Comparison of ENCODE assay signal across 26 cellular contexts in the genomic region with DNA sequence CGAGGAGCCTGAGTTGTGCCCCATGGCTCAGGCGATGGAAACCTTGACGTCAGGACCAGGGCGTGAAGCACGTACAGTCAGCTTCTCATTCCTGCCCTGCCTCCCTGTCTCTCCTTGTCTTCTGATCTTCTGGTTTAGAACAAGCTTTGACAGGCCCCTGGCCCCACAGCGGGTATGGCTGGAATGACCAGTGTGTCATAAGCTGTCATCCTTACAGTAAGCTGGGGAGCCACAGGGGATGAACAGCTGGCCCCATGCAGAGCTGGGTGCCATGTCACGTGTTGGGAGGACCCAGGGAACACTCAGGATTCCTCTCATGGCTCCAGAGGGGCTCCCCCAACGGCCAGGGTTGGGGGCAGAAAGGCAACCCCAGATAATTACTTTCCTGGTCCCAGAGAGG.
DNase-seq lines count a peak whose midpoint lies in the region; ATAC-seq and TF ChIP-seq lines count a peak whose summit lies in the region.
"Had no signal": no experiment of that assay in that cellular context is flagged by ENCODE, and none has a peak within 500 bp of the region (broad histone marks: within the 10 kb centered on the region; RNA-seq: fewer than 3 reads in every experiment).

No MANE protein-coding gene starts in this region.

- no peak overlapping the region for H2AFZ ChIP-seq in hepatocyte

- peaks cover 4 to 8% of the 10 kb centered on the region in 2 donors for H3K36me3 Mint-ChIP-seq in CD4-positive, alpha-beta memory T cell
- peaks cover 21% of the 10 kb centered on the region for H3K36me3 Mint-ChIP-seq in WTC11
- H3K36me3 Mint-ChIP-seq in stimulated activated effector memory CD8-positive, alpha-beta T cell treated with anti-CD3 and anti-CD28 coated beads, Interleukin-12 subunit alpha, Interleukin-12 subunit beta, amount 100 ng/mL, for 72 hours, result peaks cover 21% of the 10 kb centered on the region

- H3K9me2 ChIP-seq in hepatocyte (replicated peaks; ENCODE audit: insufficient read depth), result no peaks in the 10 kb centered on the region

- no peak for TF ChIP-seq CTCF in WTC11 (IDR thresholded peaks at IDR 0.05)
- no peak for TF ChIP-seq CTCF in hepatocyte (IDR thresholded peaks at IDR 0.05; ENCODE audit: poor library complexity)

- H3K4me3 ChIP-seq in CD4-positive, alpha-beta memory T cell (ENCODE audit: low read length in 2 of 2), result no peak overlapping the region
- H3K4me3 ChIP-seq in hepatocyte, result no peak overlapping the region
- H3K4me3 ChIP-seq: GM12878, right atrium auricular region, SJCRH30, upper lobe of right lung had no signal

- peaks cover 23% of the 10 kb centered on the region for H3K79me2 ChIP-seq in hepatocyte

- WGBS in hepatocyte (ENCODE audit: low lambda C conversion rate, missing lambda C conversion rate), result 86% methylated on average over 8 of the region's 8 CpGs

- no peak overlapping the region for H3K4me3 Mint-ChIP-seq in CD4-positive, alpha-beta memory T cell
- no peak overlapping the region for H3K4me3 Mint-ChIP-seq in WTC11
- H3K4me3 Mint-ChIP-seq in stimulated activated effector memory CD8-positive, alpha-beta T cell treated with anti-CD3 and anti-CD28 coated beads, Interleukin-12 subunit alpha, Interleukin-12 subunit beta, amount 100 ng/mL, for 72 hours, result no peak overlapping the region
- H3K4me3 Mint-ChIP-seq: activated naive CD4-positive, alpha-beta T cell treated with anti-CD3 and anti-CD28 coated beads, Interleukin-2, amount 10 ng/mL, durations not matched to agents 7 days and 5 days; naive thymus-derived CD8-positive, alpha-beta T cell; stimulated activated naive CD8-positive, alpha-beta T cell treated with anti-CD3 and anti-CD28 coated beads, Interleukin-15, Interleukin-2, amounts not matched to agents 100 ng/mL and 50 ng/mL, for 24 hours; T-cell had no signal

- ATAC-seq in WTC11, result no peak
- no peak for ATAC-seq in stimulated activated effector memory CD8-positive, alpha-beta T cell treated with anti-CD3 and anti-CD28 coated beads, Interleukin-12 subunit alpha, Interleukin-12 subunit beta, amount 100 ng/mL, for 72 hours
- no peak for ATAC-seq in GM18861 (IDR thresholded peaks at IDR 0.05; ENCODE audit: unreplicated experiment)
- ATAC-seq in GM21515 (IDR thresholded peaks at IDR 0.05; ENCODE audit: unreplicated experiment), result no peak
- ATAC-seq: GM12878; naive thymus-derived CD8-positive, alpha-beta T cell; Panc1; T-cell; upper lobe of right lung had no signal

- CTCF ChIA-PET in CD4-positive, alpha-beta memory T cell (lab: Charles Lee; ENCODE audit: partially characterized antibody), result interaction anchor here (0.6 to 6.2 kb wide), 15 partner anchors 9 to 307 kb away, joined by 3 to 112 read pairs (median 7); partner anchors contain the start of gene GAN
- CTCF ChIA-PET in WTC11 (lab: Charles Lee), result interaction anchor here (5.8 kb wide), 1 partner anchor 76 kb away, joined by 51 read pairs; no protein-coding TSS in a partner anchor

- H3K27ac Mint-ChIP-seq in CD4-positive, alpha-beta memory T cell, result peak overlapping the region in 4 of 7 donors; percentile 48 to 64 (median 58)
- H3K27ac Mint-ChIP-seq in WTC11, result peak overlapping the region; percentile 76
- H3K27ac Mint-ChIP-seq in stimulated activated effector memory CD8-positive, alpha-beta T cell treated with anti-CD3 and anti-CD28 coated beads, Interleukin-12 subunit alpha, Interleukin-12 subunit beta, amount 100 ng/mL, for 72 hours, result peak overlapping the region; percentile 57
- H3K27ac Mint-ChIP-seq: T-cell had no signal

- no peaks in the 10 kb centered on the region for H3K9me3 Mint-ChIP-seq in CD4-positive, alpha-beta memory T cell
- H3K9me3 Mint-ChIP-seq in WTC11, result no peaks in the 10 kb centered on the region
- H3K9me3 Mint-ChIP-seq in stimulated activated effector memory CD8-positive, alpha-beta T cell treated with anti-CD3 and anti-CD28 coated beads, Interleukin-12 subunit alpha, Interleukin-12 subunit beta, amount 100 ng/mL, for 72 hours, result no peaks in the 10 kb centered on the region
- H3K9me3 Mint-ChIP-seq: activated naive CD4-positive, alpha-beta T cell treated with anti-CD3 and anti-CD28 coated beads, Interleukin-2, amount 10 ng/mL, durations not matched to agents 7 days and 5 days; naive thymus-derived CD8-positive, alpha-beta T cell; stimulated activated naive CD8-positive, alpha-beta T cell treated with anti-CD3 and anti-CD28 coated beads, Interleukin-15, Interleukin-2, amounts not matched to agents 100 ng/mL and 50 ng/mL, for 24 hours; T-cell had no signal

- H3K4me1 ChIP-seq in CD4-positive, alpha-beta memory T cell (ENCODE audit: insufficient read depth, low read length), result peaks cover 18% of the 10 kb centered on the region
- peaks cover 7% of the 10 kb centered on the region for H3K4me1 ChIP-seq in hepatocyte (ENCODE audit: insufficient read depth)
- H3K4me1 ChIP-seq: BE2C had no signal

- peaks cover 3% of the 10 kb centered on the region for H4K20me1 ChIP-seq in hepatocyte (ENCODE audit: insufficient read depth, poor library complexity, severe bottlenecking)

- peaks cover 14 to 19% (median 14%) of the 10 kb centered on the region in 4 donors for H3K4me1 Mint-ChIP-seq in CD4-positive, alpha-beta memory T cell
- H3K4me1 Mint-ChIP-seq in WTC11, result peaks cover 3% of the 10 kb centered on the region; the same call in 1 of the 2 replicates
- H3K4me1 Mint-ChIP-seq in stimulated activated effector memory CD8-positive, alpha-beta T cell treated with anti-CD3 and anti-CD28 coated beads, Interleukin-12 subunit alpha, Interleukin-12 subunit beta, amount 100 ng/mL, for 72 hours, result peaks cover 23% of the 10 kb centered on the region

- no peak overlapping the region for H3K4me2 ChIP-seq in hepatocyte

- intact Hi-C loops in CD4-positive, alpha-beta memory T cell (cut with micrococcal nuclease), result no loop called here

- no peak for DNase-seq in CD4-positive, alpha-beta memory T cell
- DNase-seq in WTC11 (ENCODE audit: low spot score) (no peak), hepatocyte (ENCODE audit: low spot score) (no peak), HuH-7.5 (ENCODE audit: low spot score) (no peak), HuH-7 (ENCODE audit: low spot score) (no peak)
- no peak for DNase-seq in stimulated activated effector memory CD8-positive, alpha-beta T cell treated with anti-CD3 and anti-CD28 coated beads, Interleukin-12 subunit alpha, Interleukin-12 subunit beta, amount 100 ng/mL, for 72 hours (ENCODE audit: low spot score in 2 of 2)
- DNase-seq: activated CD4-positive, alpha-beta T cell treated with anti-CD3 and anti-CD28 coated beads for 48 hours; activated naive CD4-positive, alpha-beta T cell treated with anti-CD3 and anti-CD28 coated beads, Interleukin-2, amount 10 ng/mL, durations not matched to agents 7 days and 5 days; amniotic stem cell; BE2C; Calu3; cortex of kidney; head of caudate nucleus; Kasumi-1; naive thymus-derived CD8-positive, alpha-beta T cell; NCI-H2171; NCI-H526 treated with DMSO at 0.1 percent for 48 hours; SJCRH30; T-cell; upper lobe of right lung had no signal

- no peaks in the 10 kb centered on the region for H3K36me3 ChIP-seq in CD4-positive, alpha-beta memory T cell (ENCODE audit: insufficient read depth, low read length)
- H3K36me3 ChIP-seq in hepatocyte (replicated peaks; ENCODE audit: insufficient read depth, low read depth), result no peaks in the 10 kb centered on the region
- H3K36me3 ChIP-seq: BE2C, right atrium auricular region, SJCRH30 had no signal

- H3K9me3 ChIP-seq in CD4-positive, alpha-beta memory T cell (ENCODE audit: control insufficient read depth in 1 of 2, low read length in 2 of 2), result no peaks in the 10 kb centered on the region
- no peaks in the 10 kb centered on the region for H3K9me3 ChIP-seq in hepatocyte (ENCODE audit: low read depth)
- H3K9me3 ChIP-seq: BE2C, right atrium auricular region, SJCRH30, upper lobe of right lung had no signal

- no peak overlapping the region for H3K27ac ChIP-seq in CD4-positive, alpha-beta memory T cell (ENCODE audit: low read depth, low read length)
- H3K27ac ChIP-seq in hepatocyte, result peak overlapping the region; percentile 82
- H3K27ac ChIP-seq: right atrium auricular region, SJCRH30, upper lobe of right lung had no signal

- H3K27me3 ChIP-seq in CD4-positive, alpha-beta memory T cell (ENCODE audit: insufficient read depth, low read length), result no peaks in the 10 kb centered on the region
- H3K27me3 ChIP-seq in hepatocyte, result no peaks in the 10 kb centered on the region
- H3K27me3 ChIP-seq: BE2C, right atrium auricular region, SJCRH30, upper lobe of right lung had no signal

- H3K27me3 Mint-ChIP-seq in CD4-positive, alpha-beta memory T cell, result no peaks in the 10 kb centered on the region
- no peaks in the 10 kb centered on the region for H3K27me3 Mint-ChIP-seq in WTC11 (ENCODE audit: low read depth)
- H3K27me3 Mint-ChIP-seq: activated naive CD4-positive, alpha-beta T cell treated with anti-CD3 and anti-CD28 coated beads, Interleukin-2, amount 10 ng/mL, durations not matched to agents 7 days and 5 days; naive thymus-derived CD8-positive, alpha-beta T cell; stimulated activated naive CD8-positive, alpha-beta T cell treated with anti-CD3 and anti-CD28 coated beads, Interleukin-15, Interleukin-2, amounts not matched to agents 100 ng/mL and 50 ng/mL, for 24 hours; T-cell had no signal

- POLR2A ChIA-PET in CD4-positive, alpha-beta memory T cell (lab: Charles Lee; ENCODE audit: partially characterized antibody), result interaction anchor here (0.7 to 2.9 kb wide), 4 partner anchors 9 to 102 kb away, joined by 3 to 7 read pairs (median 4); no protein-coding TSS in a partner anchor
- POLR2A ChIA-PET in WTC11 (lab: Charles Lee), result interaction anchor here (1.4 kb wide), 1 partner anchor 11 kb away, joined by 3 read pairs; no protein-coding TSS in a partner anchor

TF ChIP-seq in WTC11, 78 proteins besides CTCF, POLR2A, EP300 and RAD21 (continues in another document):
- TF ChIP-seq SMAD4 (CRISPR knock-in tag; IDR thresholded peaks at IDR 0.05) (no peak), IRF2 (CRISPR knock-in tag; IDR thresholded peaks at IDR 0.05; ENCODE audit: borderline replicate concordance, low read depth) (no peak), NR2C2 (CRISPR knock-in tag; IDR thresholded peaks at IDR 0.05) (no peak), NR1H2 (CRISPR knock-in tag; IDR thresholded peaks at IDR 0.05) (no peak), ZNF423 (CRISPR knock-in tag; IDR thresholded peaks at IDR 0.05) (no peak), FOXK1 (CRISPR knock-in tag; IDR thresholded peaks at IDR 0.05) (no peak), TEAD1 (CRISPR knock-in tag; IDR thresholded peaks at IDR 0.05) (no peak), JAZF1 (CRISPR knock-in tag; IDR thresholded peaks at IDR 0.05) (no peak)
